Comparison of ENCODE assay signal across 1 cellular context in the genomic region with DNA sequence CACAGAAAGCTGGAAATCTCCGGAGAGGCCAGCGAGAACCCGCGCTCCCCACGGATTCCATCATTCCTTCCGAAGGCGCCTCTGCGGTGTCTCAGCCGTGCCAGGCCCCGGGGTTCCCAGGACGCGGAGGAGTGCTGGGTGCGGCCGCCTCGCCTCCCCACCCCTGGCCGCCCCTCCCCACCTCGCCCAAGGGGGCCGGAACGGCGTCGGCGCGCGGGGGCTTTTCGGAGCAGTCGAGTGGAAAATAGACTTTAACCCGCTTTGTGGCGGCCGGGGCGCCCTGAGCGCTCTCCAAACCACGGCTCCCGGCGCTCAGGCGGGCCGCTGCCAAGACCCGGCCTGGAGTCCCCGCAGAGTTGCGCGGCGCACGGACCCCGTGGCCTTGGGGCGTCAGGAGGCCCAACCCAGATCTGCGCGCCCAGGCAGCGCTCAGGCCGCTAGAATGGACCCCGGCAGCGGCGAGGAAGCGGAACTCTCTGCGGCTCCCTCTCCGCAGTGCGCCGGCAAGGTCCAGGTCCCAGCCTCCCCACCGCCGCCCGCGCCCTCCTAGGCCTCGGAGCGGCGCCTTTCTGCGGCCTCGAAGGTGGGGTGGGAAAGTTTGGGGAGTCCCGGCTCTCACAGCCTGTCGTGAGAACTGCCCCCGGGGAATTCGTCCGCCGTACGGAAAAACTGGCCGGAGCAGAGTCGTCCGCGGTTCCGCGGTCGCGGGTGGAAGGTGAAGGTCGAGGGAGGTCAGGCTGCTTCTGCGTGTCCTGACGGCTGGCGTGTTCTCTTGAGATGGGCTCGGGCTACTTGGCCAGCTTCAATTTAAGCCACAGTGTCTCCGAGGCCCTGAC.
A peak's percentile ranks its signal among the peaks of the same experiment; 100 is the strongest.
TF ChIP-seq lines count a peak whose summit lies in the region.

No MANE protein-coding gene starts in this region.

TF ChIP-seq in HepG2, 621 proteins besides CTCF, POLR2A, EP300 and RAD21 (continued from another document and continues in another):
- TF ChIP-seq, protein P1, sequence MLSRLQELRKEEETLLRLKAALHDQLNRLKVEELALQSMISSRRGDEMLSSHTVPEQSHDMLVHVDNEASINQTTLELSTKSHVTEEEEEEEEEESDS (CRISPR knock-in tag; IDR thresholded peaks at IDR 0.05; ENCODE audit: borderline replicate concordance): 0 out of 2 replicates have a peak, but pooled peaks have one; percentile 66
- TF ChIP-seq ZNF235 (CRISPR knock-in tag; IDR thresholded peaks at IDR 0.05; ENCODE audit: borderline replicate concordance): no peak
- TF ChIP-seq, protein P2, sequence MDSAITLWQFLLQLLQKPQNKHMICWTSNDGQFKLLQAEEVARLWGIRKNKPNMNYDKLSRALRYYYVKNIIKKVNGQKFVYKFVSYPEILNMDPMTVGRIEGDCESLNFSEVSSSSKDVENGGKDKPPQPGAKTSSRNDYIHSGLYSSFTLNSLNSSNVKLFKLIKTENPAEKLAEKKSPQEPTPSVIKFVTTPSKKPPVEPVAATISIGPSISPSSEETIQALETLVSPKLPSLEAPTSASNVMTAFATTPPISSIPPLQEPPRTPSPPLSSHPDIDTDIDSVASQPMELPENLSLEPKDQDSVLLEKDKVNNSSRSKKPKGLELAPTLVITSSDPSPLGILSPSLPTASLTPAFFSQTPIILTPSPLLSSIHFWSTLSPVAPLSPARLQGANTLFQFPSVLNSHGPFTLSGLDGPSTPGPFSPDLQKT (CRISPR knock-in tag; IDR thresholded peaks at IDR 0.05; ENCODE audit: borderline replicate concordance): no peak
- TF ChIP-seq DPF2 (CRISPR knock-in tag; IDR thresholded peaks at IDR 0.05; ENCODE audit: borderline replicate concordance, low read depth): no peak
- no peak for TF ChIP-seq ZNF264 (CRISPR knock-in tag; IDR thresholded peaks at IDR 0.05)
- TF ChIP-seq, protein P3, sequence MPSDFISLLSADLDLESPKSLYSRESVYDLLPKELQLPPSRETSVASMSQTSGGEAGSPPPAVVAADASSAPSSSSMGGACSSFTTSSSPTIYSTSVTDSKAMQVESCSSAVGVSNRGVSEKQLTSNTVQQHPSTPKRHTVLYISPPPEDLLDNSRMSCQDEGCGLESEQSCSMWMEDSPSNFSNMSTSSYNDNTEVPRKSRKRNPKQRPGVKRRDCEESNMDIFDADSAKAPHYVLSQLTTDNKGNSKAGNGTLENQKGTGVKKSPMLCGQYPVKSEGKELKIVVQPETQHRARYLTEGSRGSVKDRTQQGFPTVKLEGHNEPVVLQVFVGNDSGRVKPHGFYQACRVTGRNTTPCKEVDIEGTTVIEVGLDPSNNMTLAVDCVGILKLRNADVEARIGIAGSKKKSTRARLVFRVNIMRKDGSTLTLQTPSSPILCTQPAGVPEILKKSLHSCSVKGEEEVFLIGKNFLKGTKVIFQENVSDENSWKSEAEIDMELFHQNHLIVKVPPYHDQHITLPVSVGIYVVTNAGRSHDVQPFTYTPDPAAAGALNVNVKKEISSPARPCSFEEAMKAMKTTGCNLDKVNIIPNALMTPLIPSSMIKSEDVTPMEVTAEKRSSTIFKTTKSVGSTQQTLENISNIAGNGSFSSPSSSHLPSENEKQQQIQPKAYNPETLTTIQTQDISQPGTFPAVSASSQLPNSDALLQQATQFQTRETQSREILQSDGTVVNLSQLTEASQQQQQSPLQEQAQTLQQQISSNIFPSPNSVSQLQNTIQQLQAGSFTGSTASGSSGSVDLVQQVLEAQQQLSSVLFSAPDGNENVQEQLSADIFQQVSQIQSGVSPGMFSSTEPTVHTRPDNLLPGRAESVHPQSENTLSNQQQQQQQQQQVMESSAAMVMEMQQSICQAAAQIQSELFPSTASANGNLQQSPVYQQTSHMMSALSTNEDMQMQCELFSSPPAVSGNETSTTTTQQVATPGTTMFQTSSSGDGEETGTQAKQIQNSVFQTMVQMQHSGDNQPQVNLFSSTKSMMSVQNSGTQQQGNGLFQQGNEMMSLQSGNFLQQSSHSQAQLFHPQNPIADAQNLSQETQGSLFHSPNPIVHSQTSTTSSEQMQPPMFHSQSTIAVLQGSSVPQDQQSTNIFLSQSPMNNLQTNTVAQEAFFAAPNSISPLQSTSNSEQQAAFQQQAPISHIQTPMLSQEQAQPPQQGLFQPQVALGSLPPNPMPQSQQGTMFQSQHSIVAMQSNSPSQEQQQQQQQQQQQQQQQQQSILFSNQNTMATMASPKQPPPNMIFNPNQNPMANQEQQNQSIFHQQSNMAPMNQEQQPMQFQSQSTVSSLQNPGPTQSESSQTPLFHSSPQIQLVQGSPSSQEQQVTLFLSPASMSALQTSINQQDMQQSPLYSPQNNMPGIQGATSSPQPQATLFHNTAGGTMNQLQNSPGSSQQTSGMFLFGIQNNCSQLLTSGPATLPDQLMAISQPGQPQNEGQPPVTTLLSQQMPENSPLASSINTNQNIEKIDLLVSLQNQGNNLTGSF (CRISPR knock-in tag; IDR thresholded peaks at IDR 0.05): no peak
- TF ChIP-seq, protein P4, sequence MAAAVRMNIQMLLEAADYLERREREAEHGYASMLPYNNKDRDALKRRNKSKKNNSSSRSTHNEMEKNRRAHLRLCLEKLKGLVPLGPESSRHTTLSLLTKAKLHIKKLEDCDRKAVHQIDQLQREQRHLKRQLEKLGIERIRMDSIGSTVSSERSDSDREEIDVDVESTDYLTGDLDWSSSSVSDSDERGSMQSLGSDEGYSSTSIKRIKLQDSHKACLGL (CRISPR knock-in tag; IDR thresholded peaks at IDR 0.05): peak; percentile 85; the same call in 1 of the 2 replicates
- TF ChIP-seq SIX1 (CRISPR knock-in tag; IDR thresholded peaks at IDR 0.05; ENCODE audit: borderline replicate concordance): no peak
- no peak; the same call in 1 of the 2 replicates for TF ChIP-seq ADNP (CRISPR knock-in tag; IDR thresholded peaks at IDR 0.05)
- TF ChIP-seq, protein P5, sequence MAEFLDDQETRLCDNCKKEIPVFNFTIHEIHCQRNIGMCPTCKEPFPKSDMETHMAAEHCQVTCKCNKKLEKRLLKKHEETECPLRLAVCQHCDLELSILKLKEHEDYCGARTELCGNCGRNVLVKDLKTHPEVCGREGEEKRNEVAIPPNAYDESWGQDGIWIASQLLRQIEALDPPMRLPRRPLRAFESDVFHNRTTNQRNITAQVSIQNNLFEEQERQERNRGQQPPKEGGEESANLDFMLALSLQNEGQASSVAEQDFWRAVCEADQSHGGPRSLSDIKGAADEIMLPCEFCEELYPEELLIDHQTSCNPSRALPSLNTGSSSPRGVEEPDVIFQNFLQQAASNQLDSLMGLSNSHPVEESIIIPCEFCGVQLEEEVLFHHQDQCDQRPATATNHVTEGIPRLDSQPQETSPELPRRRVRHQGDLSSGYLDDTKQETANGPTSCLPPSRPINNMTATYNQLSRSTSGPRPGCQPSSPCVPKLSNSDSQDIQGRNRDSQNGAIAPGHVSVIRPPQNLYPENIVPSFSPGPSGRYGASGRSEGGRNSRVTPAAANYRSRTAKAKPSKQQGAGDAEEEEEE (CRISPR knock-in tag; IDR thresholded peaks at IDR 0.05; ENCODE audit: borderline replicate concordance): no peak
- no peak for TF ChIP-seq STAT5B (CRISPR knock-in tag; IDR thresholded peaks at IDR 0.05)
- no peak for TF ChIP-seq ZNF207 (IDR thresholded peaks at IDR 0.05; ENCODE audit: borderline replicate concordance)
- no peak for TF ChIP-seq CEBPB (IDR thresholded peaks at IDR 0.05; ENCODE audit: borderline replicate concordance, low read depth, low read length)
- TF ChIP-seq PTBP1 (IDR thresholded peaks at IDR 0.05; ENCODE audit: low read depth, low read length, poor library complexity, severe bottlenecking): peak; percentile 32
- no peak; the same call in 1 of the 2 replicates for TF ChIP-seq JDP2 (CRISPR knock-in tag; IDR thresholded peaks at IDR 0.05; ENCODE audit: borderline replicate concordance)
- no peak for TF ChIP-seq KDM5A (IDR thresholded peaks at IDR 0.05; ENCODE audit: borderline replicate concordance, low read length)
- TF ChIP-seq RNF2 (conservative IDR thresholded peaks at IDR 0.05; ENCODE audit: low read depth): peak; percentile 86
- no peak; the same call in 1 of the 2 replicates for TF ChIP-seq ZNF724P (CRISPR knock-in tag; IDR thresholded peaks at IDR 0.05; ENCODE audit: borderline replicate concordance)
- TF ChIP-seq, protein P6, sequence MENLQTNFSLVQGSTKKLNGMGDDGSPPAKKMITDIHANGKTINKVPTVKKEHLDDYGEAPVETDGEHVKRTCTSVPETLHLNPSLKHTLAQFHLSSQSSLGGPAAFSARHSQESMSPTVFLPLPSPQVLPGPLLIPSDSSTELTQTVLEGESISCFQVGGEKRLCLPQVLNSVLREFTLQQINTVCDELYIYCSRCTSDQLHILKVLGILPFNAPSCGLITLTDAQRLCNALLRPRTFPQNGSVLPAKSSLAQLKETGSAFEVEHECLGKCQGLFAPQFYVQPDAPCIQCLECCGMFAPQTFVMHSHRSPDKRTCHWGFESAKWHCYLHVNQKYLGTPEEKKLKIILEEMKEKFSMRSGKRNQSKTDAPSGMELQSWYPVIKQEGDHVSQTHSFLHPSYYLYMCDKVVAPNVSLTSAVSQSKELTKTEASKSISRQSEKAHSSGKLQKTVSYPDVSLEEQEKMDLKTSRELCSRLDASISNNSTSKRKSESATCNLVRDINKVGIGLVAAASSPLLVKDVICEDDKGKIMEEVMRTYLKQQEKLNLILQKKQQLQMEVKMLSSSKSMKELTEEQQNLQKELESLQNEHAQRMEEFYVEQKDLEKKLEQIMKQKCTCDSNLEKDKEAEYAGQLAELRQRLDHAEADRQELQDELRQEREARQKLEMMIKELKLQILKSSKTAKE (CRISPR knock-in tag; IDR thresholded peaks at IDR 0.05; ENCODE audit: borderline replicate concordance): no peak
- TF ChIP-seq, protein P7, sequence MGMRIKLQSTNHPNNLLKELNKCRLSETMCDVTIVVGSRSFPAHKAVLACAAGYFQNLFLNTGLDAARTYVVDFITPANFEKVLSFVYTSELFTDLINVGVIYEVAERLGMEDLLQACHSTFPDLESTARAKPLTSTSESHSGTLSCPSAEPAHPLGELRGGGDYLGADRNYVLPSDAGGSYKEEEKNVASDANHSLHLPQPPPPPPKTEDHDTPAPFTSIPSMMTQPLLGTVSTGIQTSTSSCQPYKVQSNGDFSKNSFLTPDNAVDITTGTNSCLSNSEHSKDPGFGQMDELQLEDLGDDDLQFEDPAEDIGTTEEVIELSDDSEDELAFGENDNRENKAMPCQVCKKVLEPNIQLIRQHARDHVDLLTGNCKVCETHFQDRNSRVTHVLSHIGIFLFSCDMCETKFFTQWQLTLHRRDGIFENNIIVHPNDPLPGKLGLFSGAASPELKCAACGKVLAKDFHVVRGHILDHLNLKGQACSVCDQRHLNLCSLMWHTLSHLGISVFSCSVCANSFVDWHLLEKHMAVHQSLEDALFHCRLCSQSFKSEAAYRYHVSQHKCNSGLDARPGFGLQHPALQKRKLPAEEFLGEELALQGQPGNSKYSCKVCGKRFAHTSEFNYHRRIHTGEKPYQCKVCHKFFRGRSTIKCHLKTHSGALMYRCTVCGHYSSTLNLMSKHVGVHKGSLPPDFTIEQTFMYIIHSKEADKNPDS (CRISPR knock-in tag; IDR thresholded peaks at IDR 0.05): 0 out of 2 replicates have a peak, but pooled peaks have one; percentile 31
- TF ChIP-seq MED13 (CRISPR knock-in tag; IDR thresholded peaks at IDR 0.05): no peak
- TF ChIP-seq SRSF1 (optimal IDR thresholded peaks at IDR 0.05; ENCODE audit: low read depth, low read length): no peak
- TF ChIP-seq GTF3A (CRISPR knock-in tag; conservative IDR thresholded peaks at IDR 0.05): no peak
- 0 out of 2 replicates have a peak, but pooled peaks have one; percentile 46 for TF ChIP-seq ZBTB1 (CRISPR knock-in tag; IDR thresholded peaks at IDR 0.05; ENCODE audit: borderline replicate concordance)
- TF ChIP-seq MTF1 (CRISPR knock-in tag; IDR thresholded peaks at IDR 0.05): no peak
- no peak for TF ChIP-seq ZNF816 (CRISPR knock-in tag; IDR thresholded peaks at IDR 0.05; ENCODE audit: borderline replicate concordance)
- peak; percentile 91 for TF ChIP-seq ZFY (CRISPR knock-in tag; IDR thresholded peaks at IDR 0.05)
- TF ChIP-seq SIN3B (IDR thresholded peaks at IDR 0.05; ENCODE audit: low read length): no peak
- TF ChIP-seq, protein P8, sequence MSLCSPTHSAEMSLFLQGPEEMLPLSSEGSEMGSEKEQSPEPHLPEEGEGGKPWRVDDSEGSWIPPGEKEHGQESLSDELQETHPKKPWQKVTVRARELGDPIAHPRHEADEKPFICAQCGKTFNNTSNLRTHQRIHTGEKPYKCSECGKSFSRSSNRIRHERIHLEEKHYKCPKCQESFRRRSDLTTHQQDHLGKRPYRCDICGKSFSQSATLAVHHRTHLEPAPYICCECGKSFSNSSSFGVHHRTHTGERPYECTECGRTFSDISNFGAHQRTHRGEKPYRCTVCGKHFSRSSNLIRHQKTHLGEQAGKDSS (CRISPR knock-in tag; IDR thresholded peaks at IDR 0.05; ENCODE audit: borderline replicate concordance, low read depth): peak; percentile 72; the same call in 1 of the 2 replicates
- TF ChIP-seq GABPB1 (CRISPR knock-in tag; IDR thresholded peaks at IDR 0.05): peak; percentile 74; the same call in 1 of the 2 replicates
- peak; percentile 82 for TF ChIP-seq HDAC1 (CRISPR knock-in tag; IDR thresholded peaks at IDR 0.05)
- TF ChIP-seq ZSCAN31 (CRISPR knock-in tag; IDR thresholded peaks at IDR 0.05; ENCODE audit: low read depth): peak; percentile 76; the same call in 1 of the 2 replicates
- TF ChIP-seq, protein P9, sequence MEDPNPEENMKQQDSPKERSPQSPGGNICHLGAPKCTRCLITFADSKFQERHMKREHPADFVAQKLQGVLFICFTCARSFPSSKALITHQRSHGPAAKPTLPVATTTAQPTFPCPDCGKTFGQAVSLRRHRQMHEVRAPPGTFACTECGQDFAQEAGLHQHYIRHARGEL (CRISPR knock-in tag; IDR thresholded peaks at IDR 0.05): no peak
- no peak for TF ChIP-seq CREM (IDR thresholded peaks at IDR 0.05)
- no peak for TF ChIP-seq CREM (CRISPR knock-in tag; IDR thresholded peaks at IDR 0.05)
- TF ChIP-seq ISX (CRISPR knock-in tag; conservative IDR thresholded peaks at IDR 0.05): no peak
- TF ChIP-seq TBL1XR1 (IDR thresholded peaks at IDR 0.05; ENCODE audit: borderline replicate concordance, low read length, partially characterized antibody): no peak
- peak; percentile 70; the same call in 1 of the 2 replicates for TF ChIP-seq HIVEP1 (CRISPR knock-in tag; IDR thresholded peaks at IDR 0.05)
- no peak for TF ChIP-seq KLF11 (CRISPR knock-in tag; IDR thresholded peaks at IDR 0.05)
- TF ChIP-seq ZNF629 (CRISPR knock-in tag; conservative IDR thresholded peaks at IDR 0.05): no peak
- TF ChIP-seq, protein P10, sequence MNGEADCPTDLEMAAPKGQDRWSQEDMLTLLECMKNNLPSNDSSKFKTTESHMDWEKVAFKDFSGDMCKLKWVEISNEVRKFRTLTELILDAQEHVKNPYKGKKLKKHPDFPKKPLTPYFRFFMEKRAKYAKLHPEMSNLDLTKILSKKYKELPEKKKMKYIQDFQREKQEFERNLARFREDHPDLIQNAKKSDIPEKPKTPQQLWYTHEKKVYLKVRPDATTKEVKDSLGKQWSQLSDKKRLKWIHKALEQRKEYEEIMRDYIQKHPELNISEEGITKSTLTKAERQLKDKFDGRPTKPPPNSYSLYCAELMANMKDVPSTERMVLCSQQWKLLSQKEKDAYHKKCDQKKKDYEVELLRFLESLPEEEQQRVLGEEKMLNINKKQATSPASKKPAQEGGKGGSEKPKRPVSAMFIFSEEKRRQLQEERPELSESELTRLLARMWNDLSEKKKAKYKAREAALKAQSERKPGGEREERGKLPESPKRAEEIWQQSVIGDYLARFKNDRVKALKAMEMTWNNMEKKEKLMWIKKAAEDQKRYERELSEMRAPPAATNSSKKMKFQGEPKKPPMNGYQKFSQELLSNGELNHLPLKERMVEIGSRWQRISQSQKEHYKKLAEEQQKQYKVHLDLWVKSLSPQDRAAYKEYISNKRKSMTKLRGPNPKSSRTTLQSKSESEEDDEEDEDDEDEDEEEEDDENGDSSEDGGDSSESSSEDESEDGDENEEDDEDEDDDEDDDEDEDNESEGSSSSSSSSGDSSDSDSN (CRISPR knock-in tag; IDR thresholded peaks at IDR 0.05): peak; percentile 98
- TF ChIP-seq ATAD3A (CRISPR knock-in tag; IDR thresholded peaks at IDR 0.05): no peak
- peak; percentile 94 for TF ChIP-seq SRSF4 (IDR thresholded peaks at IDR 0.05; ENCODE audit: low read depth, low read length, poor library complexity, severe bottlenecking)
- TF ChIP-seq ZNF781 (CRISPR knock-in tag; IDR thresholded peaks at IDR 0.05; ENCODE audit: borderline replicate concordance, not compliant biosample characterization): peak; percentile 23
- no peak for TF ChIP-seq ZFP36L1 (CRISPR knock-in tag; IDR thresholded peaks at IDR 0.05)
